ENCODE assay signal across 9 cellular contexts in the genomic region with DNA sequence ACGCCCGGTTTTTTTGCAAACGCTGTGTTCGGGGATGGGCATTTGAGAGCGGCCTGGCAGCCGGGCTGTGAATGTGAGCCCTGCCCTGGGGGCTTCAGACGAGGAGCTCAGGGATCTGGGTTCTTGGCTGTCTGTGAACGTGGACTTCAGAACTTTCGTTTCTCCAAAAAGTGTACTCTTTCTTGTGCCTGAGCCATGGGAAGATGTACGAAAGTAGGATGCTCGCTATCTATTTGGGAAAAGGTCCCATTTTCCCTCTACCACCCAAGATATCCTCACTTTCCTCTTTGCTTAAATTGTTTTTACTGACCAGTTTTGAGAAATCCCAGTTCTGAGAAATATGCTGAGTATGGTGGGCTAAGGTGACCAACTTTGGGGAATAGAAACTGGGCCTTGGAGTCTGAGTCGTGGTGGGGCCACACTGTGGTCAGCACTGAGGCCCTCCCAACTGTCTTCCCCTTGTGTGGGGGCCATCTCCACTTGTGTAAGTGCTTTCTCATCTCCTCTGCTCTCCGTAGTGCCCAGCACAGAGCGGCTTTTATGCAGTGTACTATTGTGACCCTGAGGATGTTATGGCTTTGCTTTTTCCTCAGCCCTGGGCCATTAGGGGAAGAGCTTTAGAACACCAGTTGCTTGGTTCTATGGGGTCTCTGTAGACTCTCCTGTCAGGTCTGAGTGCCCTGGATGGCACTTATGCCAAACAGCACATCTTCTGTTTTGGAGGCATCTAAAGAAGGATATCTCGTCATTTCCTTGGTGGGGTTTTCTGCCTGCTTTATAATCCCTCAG. TPM values are rescaled to one million over a fixed set of nuclear protein-coding genes. Genes with fewer than 3 reads are reported as not detected.
DNase-seq lines count a peak whose midpoint lies in the region; ATAC-seq and TF ChIP-seq lines count a peak whose summit lies in the region.
"Had no signal": no experiment of that assay in that cellular context is flagged by ENCODE, and none has a peak within 500 bp of the region (broad histone marks: within the 10 kb centered on the region; RNA-seq: fewer than 3 reads in every experiment).

No MANE protein-coding gene starts in this region.

- H3K36me3 ChIP-seq in BJ (ENCODE audit: control insufficient read depth, insufficient read depth, low read length) (peaks cover 9% of the 10 kb centered on the region), stomach (peaks cover 9 to 20% (median 18%) of the 10 kb centered on the region in 4 donors)

- WGBS in stomach, 5 donors, result 17 to 24% (median 20%) methylated on average over 15 of the region's 15 CpGs

- POLR2A ChIA-PET in BJ (lab: Charles Lee), result interaction anchor here (0.6 to 0.7 kb wide), 3 partner anchors 9 to 531 kb away, joined by 3 to 6 read pairs (median 3); no protein-coding TSS in a partner anchor

- no peaks in the 10 kb centered on the region for H3K27me3 Mint-ChIP-seq in activated T-cell treated with anti-CD3 and anti-CD28 coated beads, Interleukin-2, amount 50 U/mL, for 72 hours (ENCODE audit: low read depth)

- peak overlapping the region; percentile 81 to 82 for H3K4me3 Mint-ChIP-seq in activated T-cell treated with anti-CD3 and anti-CD28 coated beads, Interleukin-2, amount 50 U/mL, for 72 hours

- TF ChIP-seq POLR2A in stomach (IDR thresholded peaks at IDR 0.05), result no peak

- H3K36me3 Mint-ChIP-seq in activated T-cell treated with anti-CD3 and anti-CD28 coated beads, Interleukin-2, amount 50 U/mL, for 72 hours (ENCODE audit: insufficient read depth in 2 of 2), result peaks cover 12 to 22% of the 10 kb centered on the region in 2 donors

- H3K27me3 ChIP-seq in BJ (ENCODE audit: control insufficient read depth, insufficient read depth, low read length), result no peaks in the 10 kb centered on the region
- no peaks in the 10 kb centered on the region for H3K27me3 ChIP-seq in stomach

- peak; percentile 1 for ATAC-seq in HG02840 (IDR thresholded peaks at IDR 0.05; ENCODE audit: low FRiP score, unreplicated experiment)
- ATAC-seq in activated T-cell treated with anti-CD3 and anti-CD28 coated beads, Interleukin-2, amount 50 U/mL, for 72 hours (replicated peaks in 1 of 2), result no peak

- no peak for TF ChIP-seq EP300 in stomach (IDR thresholded peaks at IDR 0.05)

- DNase-seq in BJ (ENCODE audit: low read depth) (no peak), stomach (no peak), SW 1271 (lab: John Stamatoyannopoulos, UW) (no peak), OCI-M2 (lab: John Stamatoyannopoulos, UW; ENCODE audit: unreplicated experiment) (no peak)
- DNase-seq in activated T-cell treated with anti-CD3 and anti-CD28 coated beads, Interleukin-2, amount 50 U/mL, for 72 hours, result no peak
- DNase-seq in stimulated activated CD4-positive, alpha-beta T cell treated with anti-CD3 and anti-CD28 coated beads, Interleukin-4, amount 100 ng/mL, for 24 hours, result no peak

- CTCF ChIA-PET in BJ (lab: Yijun Ruan, JAX), result interaction anchor here (1.2 kb wide), 1 partner anchor 19 kb away, joined by 3 read pairs; no protein-coding TSS in a partner anchor

- H3K27ac Mint-ChIP-seq in activated T-cell treated with anti-CD3 and anti-CD28 coated beads, Interleukin-2, amount 50 U/mL, for 72 hours, result peak overlapping the region; percentile 87

- peaks cover 63% of the 10 kb centered on the region for H3K4me1 Mint-ChIP-seq in activated T-cell treated with anti-CD3 and anti-CD28 coated beads, Interleukin-2, amount 50 U/mL, for 72 hours (ENCODE audit: low read depth)

- peaks cover 38 to 73% (median 66%) of the 10 kb centered on the region in 4 donors for H3K4me1 ChIP-seq in stomach

- no peaks in the 10 kb centered on the region for H3K9me3 ChIP-seq in stomach

- H3K4me3 ChIP-seq in BJ (ENCODE audit: low read depth, low read length) (peak overlapping the region; percentile 99), iPS-11a (ENCODE audit: low read depth, low read length) (peak overlapping the region; percentile 89), stomach (peak overlapping the region; percentile 68 to 93 (median 89))

- intact Hi-C loops in stomach (cut with DNase I; ENCODE audit: low total_unique reads), result no loop called here

- no peak for TF ChIP-seq CTCF in BJ (IDR thresholded peaks at IDR 0.05; ENCODE audit: insufficient read depth, low read depth, low read length)
- no peak for TF ChIP-seq CTCF in stomach (IDR thresholded peaks at IDR 0.05)

- H3K9me3 Mint-ChIP-seq in activated T-cell treated with anti-CD3 and anti-CD28 coated beads, Interleukin-2, amount 50 U/mL, for 72 hours, result no peaks in the 10 kb centered on the region

- peak overlapping the region; percentile 89 to 97 (median 91) for H3K27ac ChIP-seq in stomach

RNA-seq across cellular contexts. Expression of a gene that starts 0.9 kb away (rescaled TPM):
- polyA plus RNA-seq in BJ (2011; rRNA removed), result 88.1 and 140 TPM in 2 replicates
- polyA minus RNA-seq in BJ (2011; rRNA and poly(A)+ RNA removed), result 84.1 and 119 TPM in 2 replicates
- total RNA-seq in activated T-cell treated with anti-CD3 and anti-CD28 coated beads, Interleukin-2, amount 50 U/mL, for 72 hours, result 10 to 100 TPM; 57.8 to 58.8 TPM
- 100 to 1,000 TPM in 2 of 5 donors, 10 to 100 TPM in 3; 27.4 to 154 (median 77.8) TPM for total RNA-seq in stomach
- 10 to 100 TPM; 75.9 to 98.7 (median 78.1) TPM for polyA plus RNA-seq in stomach

RNA-seq across cellular contexts. Expression of a gene that starts 19.9 kb away (rescaled TPM):
- polyA plus RNA-seq in BJ (2011; rRNA removed) (0.16 TPM in 1 of 2 replicates, not detected in the other), stomach (1 to 10 TPM; 3.1 to 5.8 (median 4.2) TPM)
- 0.57 TPM in 1 of 2 replicates, not detected in the other for polyA minus RNA-seq in BJ (2011; rRNA and poly(A)+ RNA removed)
- total RNA-seq in activated T-cell treated with anti-CD3 and anti-CD28 coated beads, Interleukin-2, amount 50 U/mL, for 72 hours, result 1 to 10 TPM; 1.2 to 1.7 TPM
- total RNA-seq in stomach, result under 1 TPM in 1 of 5 donors, not detected in 4; 0.92 TPM
- total RNA-seq: pulmonary artery endothelial cell had no signal

RNA-seq across cellular contexts. Expression of a gene that starts 36.9 kb away (rescaled TPM):
- polyA plus RNA-seq in BJ (2011; rRNA removed) (6.0 and 10.8 TPM in 2 replicates), stomach (10 to 100 TPM; 10.2 to 18.6 (median 10.6) TPM)
- polyA minus RNA-seq in BJ (2011; rRNA and poly(A)+ RNA removed), result 7.6 and 7.8 TPM in 2 replicates
- 10 to 100 TPM; 40.2 to 46.0 TPM for total RNA-seq in activated T-cell treated with anti-CD3 and anti-CD28 coated beads, Interleukin-2, amount 50 U/mL, for 72 hours
- total RNA-seq in stomach, result 10 to 100 TPM in 4 of 5 donors, 1 to 10 TPM in 1; 4.7 to 94.2 (median 17.8) TPM

RNA-seq across cellular contexts. Expression of a gene that starts 47.7 kb away (rescaled TPM):
- polyA plus RNA-seq in BJ (2011; rRNA removed) (not detected in 2 replicates), stomach (not detected)
- not detected in 2 replicates for polyA minus RNA-seq in BJ (2011; rRNA and poly(A)+ RNA removed)
- total RNA-seq in activated T-cell treated with anti-CD3 and anti-CD28 coated beads, Interleukin-2, amount 50 U/mL, for 72 hours, result not detected
- not detected for total RNA-seq in stomach
- total RNA-seq: pulmonary artery endothelial cell had no signal

RNA-seq across cellular contexts. Expression of a gene that starts 58.7 kb away (rescaled TPM):
- polyA plus RNA-seq in BJ (2011; rRNA removed) (45.7 and 117 TPM in 2 replicates), stomach (10 to 100 TPM; 14.6 to 36.7 (median 17.7) TPM)
- polyA minus RNA-seq in BJ (2011; rRNA and poly(A)+ RNA removed), result 98.1 and 175 TPM in 2 replicates
- total RNA-seq in activated T-cell treated with anti-CD3 and anti-CD28 coated beads, Interleukin-2, amount 50 U/mL, for 72 hours, result 10 to 100 TPM; 18.1 to 18.4 TPM
- total RNA-seq in stomach, result 100 to 1,000 TPM in 1 of 5 donors, 10 to 100 TPM in 4; 37.3 to 179 (median 58.8) TPM
